In genomic region chr1:240247899-240248298, GRCh38 we compare ENCODE assay signal across 15 cellular contexts.
DNase-seq lines count a peak whose midpoint lies in the region; ATAC-seq and TF ChIP-seq lines count a peak whose summit lies in the region.
"Had no signal": no experiment of that assay in that cellular context is flagged by ENCODE, and none has a peak within 500 bp of the region (broad histone marks: within the 10 kb centered on the region; RNA-seq: fewer than 3 reads in every experiment).

No MANE protein-coding gene starts in this region.

- H2BK20ac ChIP-seq in IMR-90 (ENCODE audit: low read depth, low read length) = peak overlapping the region; percentile 38; the same call in 1 of the 2 replicates

- no peak overlapping the region for H3K18ac ChIP-seq in IMR-90 (ENCODE audit: low read depth, low read length)

- H3K4me1 ChIP-seq in IMR-90 (ENCODE audit: control insufficient read depth, insufficient read depth, low read length) (peaks cover 5% of the 10 kb centered on the region), skeletal muscle satellite cell (ENCODE audit: control insufficient read depth, insufficient read depth, low read length) (peaks cover 39% of the 10 kb centered on the region), spleen (no peaks in the 10 kb centered on the region)
- H3K4me1 ChIP-seq: Caco-2 had no signal

- WGBS in IMR-90 (ENCODE audit: extremely low coverage in 2 of 2, insufficient read length in 1 of 2), 2 experiments = 100% methylated on average over 1 of the region's 3 CpGs; no CpG with 5 or more reads in 1 of the 2 experiments
- 69 to 84% (median 80%) methylated on average over 3 of the region's 3 CpGs for WGBS in spleen, 5 donors

- peak overlapping the region; percentile 25; the same call in 1 of the 2 replicates for H2BK120ac ChIP-seq in IMR-90 (ENCODE audit: low read depth, low read length)

- TF ChIP-seq CTCF in IMR-90 (conservative IDR thresholded peaks at IDR 0.05; ENCODE audit: low read depth, low read length) = no peak
- TF ChIP-seq CTCF in spleen (IDR thresholded peaks at IDR 0.05 in 8 of 11, conservative IDR thresholded peaks at IDR 0.05 in 3 of 11) = no peak

- peak overlapping the region; percentile 75 for H2BK5ac ChIP-seq in IMR-90 (ENCODE audit: low read depth, low read length, poor library complexity, severe bottlenecking)

- H4K20me1 ChIP-seq in IMR-90 (ENCODE audit: insufficient read depth, low read length) = no peaks in the 10 kb centered on the region

- H4K91ac ChIP-seq in IMR-90 (ENCODE audit: insufficient read depth, low read depth, low read length) = no peak overlapping the region

- no peak overlapping the region for H4K8ac ChIP-seq in IMR-90 (ENCODE audit: low read depth in 2 of 2, low read length in 2 of 2)

- 0 out of 2 replicates have a peak, but pooled peaks cover under 1% of the 10 kb centered on the region for H3K9me1 ChIP-seq in IMR-90 (ENCODE audit: insufficient read depth, low read length)

- H3K56ac ChIP-seq in IMR-90 (ENCODE audit: extremely low read depth, insufficient read depth, low read length) = no peak overlapping the region

- no TSS peak for BruUV-seq in IMR-90 (replicated peaks; lab: Mats Ljungman, UMichigan)

- H3K9me3 ChIP-seq in IMR-90 (ENCODE audit: control insufficient read depth, insufficient read depth, low read length) = peaks cover 2% of the 10 kb centered on the region; the same call in 1 of the 2 replicates
- peaks cover 4% of the 10 kb centered on the region for H3K9me3 ChIP-seq in skeletal muscle satellite cell (replicated peaks; ENCODE audit: low read length)
- H3K9me3 ChIP-seq in spleen = peaks cover 0 to 34% (median 19%) of the 10 kb centered on the region in 8 donors
- H3K9me3 ChIP-seq: Caco-2, HAP-1 had no signal

- DNase-seq in IMR-90 (no peak), head of caudate nucleus (peak in 26 of 42 donors; percentile 4 to 67 (median 24)), spleen (no peak), cerebellar nuclear complex (lab: John Stamatoyannopoulos, UW) (no peak), C1 segment of cervical spinal cord (lab: John Stamatoyannopoulos, UW) (no peak)
- DNase-seq: Caco-2; CD4-positive, CD25-positive, alpha-beta regulatory T cell; CD8-positive, alpha-beta T cell; DMS153; DND-41; GOT3 had no signal

- no peak overlapping the region for H2AK5ac ChIP-seq in IMR-90 (ENCODE audit: low read depth, low read length)

- CTCF ChIA-PET in IMR-90 (lab: Yijun Ruan, JAX) = no interaction called here

- no peak overlapping the region for H3K4ac ChIP-seq in IMR-90 (ENCODE audit: low read depth, low read length)

- H3K14ac ChIP-seq in IMR-90 (replicated peaks; ENCODE audit: low read depth, low read length) = no peak overlapping the region; the same call in 1 of the 2 replicates

- dilution Hi-C loops in IMR-90 (cut with HindIII; ENCODE audit: low sequenced_read_pairs, unreplicated experiment) = no loop called here

- no peak overlapping the region for H2BK15ac ChIP-seq in IMR-90 (ENCODE audit: low read depth, low read length)

- H3K27ac ChIP-seq in IMR-90 (ENCODE audit: insufficient read depth, low read length) (no peak overlapping the region), spleen (no peak overlapping the region)
- H3K27ac ChIP-seq: C4-2B had no signal

- no peaks in the 10 kb centered on the region for H3K36me3 ChIP-seq in IMR-90 (ENCODE audit: control insufficient read depth, insufficient read depth, low read length)
- no peaks in the 10 kb centered on the region for H3K36me3 ChIP-seq in skeletal muscle satellite cell (ENCODE audit: insufficient read depth, low read length)
- H3K36me3 ChIP-seq in spleen = no peaks in the 10 kb centered on the region
- H3K36me3 ChIP-seq: HAP-1 had no signal

- H2AK9ac ChIP-seq in IMR-90 (replicated peaks; ENCODE audit: low read depth, low read length, poor library complexity) = no peak overlapping the region

- POLR2A ChIA-PET in IMR-90 (lab: Charles Lee; ENCODE audit: unreplicated experiment) = no interaction called here

- intact Hi-C loops in IMR-90 (cut with micrococcal nuclease) = no loop called here
- intact Hi-C loops in head of caudate nucleus (cut with DNase I) = no loop called here
- intact Hi-C loops in spleen (cut with DNase I; ENCODE audit: low total_unique reads) = no loop called here

- H3K27me3 ChIP-seq in IMR-90 (ENCODE audit: control insufficient read depth, insufficient read depth, low read length) (no peaks in the 10 kb centered on the region), skeletal muscle satellite cell (ENCODE audit: control insufficient read depth, insufficient read depth, low read length) (no peaks in the 10 kb centered on the region), spleen (replicated peaks in 1 of 7) (no peaks in the 10 kb centered on the region)

- H4K5ac ChIP-seq in IMR-90 (ENCODE audit: low read depth, low read length) = no peak overlapping the region

- no peak for ATAC-seq in IMR-90 (ENCODE audit: low read depth)
- ATAC-seq: CD8-positive, alpha-beta T cell; GM12878 had no signal

- H3K9ac ChIP-seq in IMR-90 (ENCODE audit: low read depth, low read length) (no peak overlapping the region), skeletal muscle satellite cell (ENCODE audit: low read depth, low read length) (no peak overlapping the region)

- H3K23ac ChIP-seq in IMR-90 (ENCODE audit: low read depth, low read length) = no peak overlapping the region

- no peak overlapping the region for H3K4me3 ChIP-seq in IMR-90 (ENCODE audit: insufficient read depth, low read depth, low read length)
- H3K4me3 ChIP-seq in skeletal muscle satellite cell (ENCODE audit: low read length) = peak overlapping the region; percentile 42
- no peak overlapping the region for H3K4me3 ChIP-seq in spleen
- H3K4me3 ChIP-seq: GM12878, HAP-1 had no signal

- H2AFZ ChIP-seq in IMR-90 (replicated peaks; ENCODE audit: low read length, poor library complexity) = no peak overlapping the region

- no peak for TF ChIP-seq POLR2A in IMR-90 (IDR thresholded peaks at IDR 0.05; ENCODE audit: low read depth, low read length)
- TF ChIP-seq POLR2A in spleen (IDR thresholded peaks at IDR 0.05) = no peak

- TF ChIP-seq RAD21 in IMR-90 (IDR thresholded peaks at IDR 0.05; ENCODE audit: low read length) = no peak

- H3K79me1 ChIP-seq in IMR-90 (ENCODE audit: low read depth in 1 of 2, low read length in 2 of 2) = peaks cover 5 to 27% of the 10 kb centered on the region in 2 experiments

- H3K4me2 ChIP-seq in IMR-90 (ENCODE audit: low read depth, low read length) (no peak overlapping the region), skeletal muscle satellite cell (ENCODE audit: low read length) (peak overlapping the region; percentile 9)

- in situ Hi-C loops in IMR-90 (cut with MboI; ENCODE audit: low sequenced_read_pairs) = no loop called here

TF ChIP-seq in IMR-90, 13 proteins besides CTCF, POLR2A, EP300 and RAD21:
- TF ChIP-seq MXI1 (IDR thresholded peaks at IDR 0.05; ENCODE audit: borderline replicate concordance, low read depth, low read length) (no peak), NFE2L2 (IDR thresholded peaks at IDR 0.05; ENCODE audit: low read depth, low read length) (no peak)

Comparison
In these comparisons a context has a peak if more than half of its experiments do, and no peak if none do; other contexts are left out.
1. DNase-seq: peak in head of caudate nucleus (26 of 42); none in IMR-90 (single experiment), spleen (single experiment), cerebellar nuclear complex (0 of 2) and C1 segment of cervical spinal cord (0 of 14).